ENCODE assay signal across 12 cellular contexts in genomic region chr2:134257965-134258683, GRCh38. TPM values are rescaled to one million over a fixed set of nuclear protein-coding genes. Genes with fewer than 3 reads are reported as not detected.
A peak's percentile ranks its signal among the peaks of the same experiment; 100 is the strongest.
DNase-seq lines count a peak whose midpoint lies in the region; ATAC-seq and TF ChIP-seq lines count a peak whose summit lies in the region.
"Had no signal": no experiment of that assay in that cellular context is flagged by ENCODE, and none has a peak within 500 bp of the region (broad histone marks: within the 10 kb centered on the region; RNA-seq: fewer than 3 reads in every experiment).

No MANE protein-coding gene starts in this region.

- H3K27me3 Mint-ChIP-seq in stimulated activated naive CD8-positive, alpha-beta T cell treated with anti-CD3 and anti-CD28 coated beads, Interleukin-15, Interleukin-2, amounts not matched to agents 100 ng/mL and 50 ng/mL, for 24 hours: no peaks in the 10 kb centered on the region
- H3K27me3 Mint-ChIP-seq in T-cell: no peaks in the 10 kb centered on the region

- peaks cover 29% of the 10 kb centered on the region for H3K36me3 Mint-ChIP-seq in stimulated activated naive CD8-positive, alpha-beta T cell treated with anti-CD3 and anti-CD28 coated beads, Interleukin-15, Interleukin-2, amounts not matched to agents 100 ng/mL and 50 ng/mL, for 24 hours (ENCODE audit: low read depth)
- peaks cover 24% of the 10 kb centered on the region for H3K36me3 Mint-ChIP-seq in T-cell

- H3K9me3 Mint-ChIP-seq in stimulated activated naive CD8-positive, alpha-beta T cell treated with anti-CD3 and anti-CD28 coated beads, Interleukin-15, Interleukin-2, amounts not matched to agents 100 ng/mL and 50 ng/mL, for 24 hours: no peaks in the 10 kb centered on the region
- H3K9me3 Mint-ChIP-seq in T-cell: no peaks in the 10 kb centered on the region

- CTCF ChIA-PET in T-cell (lab: Charles Lee) (interaction anchor here in 1 of 2 donors (0.7 kb wide), 1 partner anchor 43 kb away, joined by 3 read pairs; no protein-coding TSS in a partner anchor), HEK293T (lab: Yijun Ruan, JAX) (no interaction called here)

- H3K4me1 Mint-ChIP-seq in stimulated activated naive CD8-positive, alpha-beta T cell treated with anti-CD3 and anti-CD28 coated beads, Interleukin-15, Interleukin-2, amounts not matched to agents 100 ng/mL and 50 ng/mL, for 24 hours (ENCODE audit: low read depth): peaks cover 94% of the 10 kb centered on the region
- peaks cover 94 to 96% (median 95%) of the 10 kb centered on the region in 3 donors for H3K4me1 Mint-ChIP-seq in T-cell

- POLR2A ChIA-PET in T-cell (lab: Charles Lee): no interaction called here
- POLR2A ChIA-PET in HEK293T (lab: Yijun Ruan, JAX): no interaction called here

- H3K4me3 Mint-ChIP-seq in stimulated activated naive CD8-positive, alpha-beta T cell treated with anti-CD3 and anti-CD28 coated beads, Interleukin-15, Interleukin-2, amounts not matched to agents 100 ng/mL and 50 ng/mL, for 24 hours: peak overlapping the region; percentile 24
- peak overlapping the region; percentile 50 to 56 (median 55) for H3K4me3 Mint-ChIP-seq in T-cell

- peaks cover 0 to 8% (median 4%) of the 10 kb centered on the region in 4 donors for H3K36me3 ChIP-seq in esophagus muscularis mucosa
- H3K36me3 ChIP-seq: colonic mucosa had no signal

- H3K4me1 ChIP-seq in esophagus muscularis mucosa: peaks cover 51 to 68% (median 64%) of the 10 kb centered on the region in 4 donors

- intact Hi-C loops in esophagus muscularis mucosa (cut with DNase I): no loop called here

- H3K4me3 ChIP-seq in esophagus muscularis mucosa: no peak overlapping the region
- H3K4me3 ChIP-seq: colonic mucosa had no signal

- H3K27me3 ChIP-seq in layer of hippocampus (ENCODE audit: control insufficient read depth, insufficient read depth, low read length) (no peaks in the 10 kb centered on the region), esophagus muscularis mucosa (no peaks in the 10 kb centered on the region)
- H3K27me3 ChIP-seq: colonic mucosa had no signal

- no peak for TF ChIP-seq CTCF in esophagus muscularis mucosa (IDR thresholded peaks at IDR 0.05)

- no peak for DNase-seq in stimulated activated naive CD8-positive, alpha-beta T cell treated with anti-CD3 and anti-CD28 coated beads, Interleukin-15, Interleukin-2, amounts not matched to agents 100 U/mL and 50 U/mL, for 24 hours
- DNase-seq in T-cell: no peak
- DNase-seq in esophagus muscularis mucosa (ENCODE audit: extremely low spot score): no peak
- no peak for DNase-seq in HEK293T (ENCODE audit: extremely low spot score)
- no peak for DNase-seq in H4 (ENCODE audit: low spot score)
- DNase-seq: amniotic stem cell, colonic mucosa, NCI-H2029 treated with DMSO at 0.1 percent for 48 hours, NCI-H748 treated with DMSO at 0.1 percent for 48 hours had no signal

- TF ChIP-seq EP300 in esophagus muscularis mucosa (IDR thresholded peaks at IDR 0.05): no peak

- TF ChIP-seq POLR2A in esophagus muscularis mucosa (IDR thresholded peaks at IDR 0.05; ENCODE audit: low read depth): no peak

- H3K27ac ChIP-seq in layer of hippocampus (ENCODE audit: low read depth, low read length) (peak overlapping the region; percentile 81), esophagus muscularis mucosa (replicated peaks in 1 of 4) (peak overlapping the region in 1 of 4 donors; percentile 49)
- H3K27ac ChIP-seq: colonic mucosa had no signal

- no peaks in the 10 kb centered on the region for H3K9me3 ChIP-seq in esophagus muscularis mucosa
- H3K9me3 ChIP-seq: colonic mucosa had no signal

- no peak for ATAC-seq in stimulated activated naive CD8-positive, alpha-beta T cell treated with anti-CD3 and anti-CD28 coated beads, Interleukin-15, Interleukin-2, amounts not matched to agents 100 U/mL and 50 U/mL, for 24 hours
- peak; percentile 37 to 58 (median 42) for ATAC-seq in T-cell (replicated peaks in 1 of 4)
- ATAC-seq in HG03342 (IDR thresholded peaks at IDR 0.05; ENCODE audit: unreplicated experiment): no peak

- H3K27ac Mint-ChIP-seq in stimulated activated naive CD8-positive, alpha-beta T cell treated with anti-CD3 and anti-CD28 coated beads, Interleukin-15, Interleukin-2, amounts not matched to agents 100 ng/mL and 50 ng/mL, for 24 hours: peak overlapping the region; percentile 22
- H3K27ac Mint-ChIP-seq in T-cell: peak overlapping the region; percentile 90 to 91

- WGBS in esophagus muscularis mucosa: 96% methylated on average over 7 of the region's 7 CpGs

TF ChIP-seq in HEK293T, 16 proteins besides CTCF, POLR2A, EP300 and RAD21:
- no peak for TF ChIP-seq FOXM1 (IDR thresholded peaks at IDR 0.05; ENCODE audit: borderline replicate concordance)
- TF ChIP-seq CTBP1 (IDR thresholded peaks at IDR 0.05; ENCODE audit: borderline replicate concordance): no peak
- TF ChIP-seq FOXA1 (IDR thresholded peaks at IDR 0.05): no peak
- TF ChIP-seq LEF1 (IDR thresholded peaks at IDR 0.05; ENCODE audit: borderline replicate concordance): no peak

RNA-seq across cellular contexts. Expression of gene MGAT5, which starts 4.3 kb away (rescaled TPM):
- total RNA-seq in T-cell: 10 to 100 TPM; 61.1 to 94.9 (median 81.8) TPM
- total RNA-seq in esophagus muscularis mucosa: 10 to 100 TPM; 47.4 to 56.4 (median 50.3) TPM
- total RNA-seq in H4 (2014; rRNA removed; shearing (Covaris generic)): 13.1 and 24.5 TPM in 2 replicates

Comparison
In these comparisons a context has a peak if more than half of its experiments do, and no peak if none do; other contexts are left out.
1. ATAC-seq: peak in T-cell (4 of 4); none in stimulated activated naive CD8-positive, alpha-beta T cell treated with anti-CD3 and anti-CD28 coated beads, Interleukin-15, Interleukin-2, amounts not matched to agents 100 U/mL and 50 U/mL, for 24 hours (single experiment) and HG03342 (single experiment).